Comparison of ENCODE assay signal across 1 cellular context in the genomic region with DNA sequence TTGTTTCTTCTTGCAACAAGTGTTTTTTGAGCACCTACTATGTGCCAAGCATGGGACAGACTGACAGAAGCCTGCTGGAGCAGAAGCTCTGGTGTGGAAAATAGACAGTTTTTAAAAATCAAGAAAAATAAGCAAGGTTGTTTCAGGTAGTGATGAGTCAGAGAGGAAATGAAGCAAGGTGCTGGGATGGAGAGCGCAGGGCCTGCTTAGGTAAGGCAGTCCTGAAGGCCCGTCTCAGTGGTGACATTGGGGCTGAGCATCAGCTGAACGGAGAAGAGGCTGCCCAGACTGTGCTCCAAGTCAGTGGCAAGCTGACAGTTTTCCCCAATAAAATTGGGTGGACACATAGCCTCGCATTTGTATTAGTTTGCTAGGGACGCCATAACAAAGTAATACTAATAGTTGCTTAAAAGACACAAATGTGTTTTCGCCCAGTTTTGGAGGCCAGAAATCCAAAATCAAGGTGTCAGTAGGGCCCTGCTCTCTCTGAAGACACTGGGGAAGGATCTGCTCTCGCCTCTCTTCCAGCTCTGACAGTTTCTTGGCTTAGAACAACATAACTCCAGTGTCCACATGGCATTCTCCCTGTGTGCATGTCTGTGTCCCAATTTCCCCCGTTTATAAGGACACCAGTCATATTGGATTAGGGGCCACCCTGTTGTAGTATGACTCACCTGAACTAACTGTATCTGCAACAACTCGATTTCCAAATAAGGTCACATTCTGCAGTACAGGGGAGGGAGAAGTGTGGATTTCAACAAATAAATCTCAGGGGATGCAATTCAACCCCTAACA.
TF ChIP-seq lines count a peak whose summit lies in the region.

No MANE protein-coding gene starts in this region.

TF ChIP-seq in SK-N-SH, 30 proteins besides CTCF, POLR2A, EP300 and RAD21 (continued from another document):
- TF ChIP-seq TCF12 (IDR thresholded peaks at IDR 0.05) (peak; percentile 11; the same call in 1 of the 2 replicates), RXRA (IDR thresholded peaks at IDR 0.05; ENCODE audit: borderline replicate concordance, low read depth) (no peak)
- TF ChIP-seq, protein P1, sequence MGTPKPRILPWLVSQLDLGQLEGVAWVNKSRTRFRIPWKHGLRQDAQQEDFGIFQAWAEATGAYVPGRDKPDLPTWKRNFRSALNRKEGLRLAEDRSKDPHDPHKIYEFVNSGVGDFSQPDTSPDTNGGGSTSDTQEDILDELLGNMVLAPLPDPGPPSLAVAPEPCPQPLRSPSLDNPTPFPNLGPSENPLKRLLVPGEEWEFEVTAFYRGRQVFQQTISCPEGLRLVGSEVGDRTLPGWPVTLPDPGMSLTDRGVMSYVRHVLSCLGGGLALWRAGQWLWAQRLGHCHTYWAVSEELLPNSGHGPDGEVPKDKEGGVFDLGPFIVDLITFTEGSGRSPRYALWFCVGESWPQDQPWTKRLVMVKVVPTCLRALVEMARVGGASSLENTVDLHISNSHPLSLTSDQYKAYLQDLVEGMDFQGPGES (IDR thresholded peaks at IDR 0.05; ENCODE audit: low read depth, low read length) = no peak
